ENCODE assay signal across 24 cellular contexts in the genomic region with DNA sequence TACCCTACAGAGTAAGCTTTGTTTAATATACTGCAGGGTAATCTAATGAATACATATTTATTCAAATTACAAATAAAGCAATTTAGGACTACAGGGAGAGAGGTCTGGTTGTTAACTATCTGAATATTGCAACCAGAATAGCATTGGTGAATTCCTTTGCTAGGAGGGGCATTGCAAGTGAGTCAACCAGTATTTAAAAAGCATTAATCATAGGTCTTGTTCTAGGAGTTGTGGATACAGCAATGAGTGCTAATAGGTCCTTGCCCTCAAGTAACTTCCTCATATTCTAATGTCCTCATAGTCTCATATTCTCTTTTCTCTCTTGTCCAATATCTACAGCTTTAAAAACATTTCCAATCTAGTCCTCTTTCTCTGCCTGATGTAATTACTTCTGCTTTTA.
DNase-seq lines count a peak whose midpoint lies in the region; ATAC-seq and TF ChIP-seq lines count a peak whose summit lies in the region.
"Had no signal": no experiment of that assay in that cellular context is flagged by ENCODE, and none has a peak within 500 bp of the region (broad histone marks: within the 10 kb centered on the region; RNA-seq: fewer than 3 reads in every experiment).

No MANE protein-coding gene starts in this region.

- ATAC-seq in IMR-90 (ENCODE audit: low read depth) (peak; percentile 42), GM18873 (IDR thresholded peaks at IDR 0.05; ENCODE audit: low FRiP score, unreplicated experiment) (no peak)
- ATAC-seq: left lung; stimulated activated naive B cell treated with anti-CD40 and anti-IgM and Interleukin-4, amounts not matched to agents 10 μg/mL and 1 μg/mL and 100 μg/mL, for 72 hours had no signal

- intact Hi-C loops in IMR-90 (cut with micrococcal nuclease): no loop called here

- no peaks in the 10 kb centered on the region for H4K20me1 ChIP-seq in IMR-90 (ENCODE audit: insufficient read depth, low read length)

- peaks cover 2% of the 10 kb centered on the region; the same call in 1 of the 2 replicates for H3K4me1 ChIP-seq in IMR-90 (ENCODE audit: control insufficient read depth, insufficient read depth, low read length)
- H3K4me1 ChIP-seq in mesenchymal stem cell (ENCODE audit: control insufficient read depth, insufficient read depth, low read depth, low read length): no peaks in the 10 kb centered on the region
- H3K4me1 ChIP-seq in HAP-1: no peaks in the 10 kb centered on the region
- H3K4me1 ChIP-seq: adrenal gland, esophagus muscularis mucosa, left lung had no signal

- no peak overlapping the region for H3K9ac ChIP-seq in IMR-90 (ENCODE audit: low read depth, low read length)
- peak overlapping the region; percentile 58 for H3K9ac ChIP-seq in mesenchymal stem cell (ENCODE audit: low read length)

- H3K9me3 ChIP-seq in IMR-90 (ENCODE audit: control insufficient read depth, insufficient read depth, low read length) (no peaks in the 10 kb centered on the region), mesenchymal stem cell (ENCODE audit: control insufficient read depth, low read length) (peaks cover 10% of the 10 kb centered on the region), HAP-1 (no peaks in the 10 kb centered on the region)
- H3K9me3 ChIP-seq: adrenal gland, esophagus muscularis mucosa, left lung had no signal

- H3K4ac ChIP-seq in IMR-90 (ENCODE audit: low read depth, low read length) (no peak overlapping the region), mesenchymal stem cell (ENCODE audit: low read depth in 1 of 2, low read length in 2 of 2) (no peak overlapping the region)

- H2BK15ac ChIP-seq in IMR-90 (ENCODE audit: low read depth, low read length): no peak overlapping the region
- H2BK15ac ChIP-seq in mesenchymal stem cell (ENCODE audit: low read depth, poor library complexity, severe bottlenecking): no peak overlapping the region

- H2BK12ac ChIP-seq in mesenchymal stem cell (ENCODE audit: low read length in 2 of 2): no peak overlapping the region

- H2AK5ac ChIP-seq in IMR-90 (ENCODE audit: low read depth, low read length) (no peak overlapping the region), mesenchymal stem cell (ENCODE audit: low read length, severe bottlenecking) (no peak overlapping the region)

- no peaks in the 10 kb centered on the region for H3K79me1 ChIP-seq in IMR-90 (ENCODE audit: low read depth in 1 of 2, low read length in 2 of 2)
- no peaks in the 10 kb centered on the region for H3K79me1 ChIP-seq in mesenchymal stem cell (replicated peaks; ENCODE audit: low read length, poor library complexity, severe bottlenecking)

- H2BK5ac ChIP-seq in IMR-90 (ENCODE audit: low read depth, low read length, poor library complexity, severe bottlenecking) (no peak overlapping the region), mesenchymal stem cell (ENCODE audit: low read depth, low read length, poor library complexity, severe bottlenecking) (no peak overlapping the region)

- H2BK120ac ChIP-seq in IMR-90 (ENCODE audit: low read depth, low read length): no peak overlapping the region
- H2BK120ac ChIP-seq in mesenchymal stem cell (ENCODE audit: low read depth, low read length): no peak overlapping the region

- no peak overlapping the region for H2BK20ac ChIP-seq in IMR-90 (ENCODE audit: low read depth, low read length)

- dilution Hi-C loops in IMR-90 (cut with HindIII; ENCODE audit: low sequenced_read_pairs, unreplicated experiment): no loop called here

- no peak for TF ChIP-seq RAD21 in IMR-90 (IDR thresholded peaks at IDR 0.05; ENCODE audit: low read length)

- in situ Hi-C loops in IMR-90 (cut with MboI; ENCODE audit: low sequenced_read_pairs) (no loop called here), HAP-1 (cut with MboI; ENCODE audit: low sequenced_read_pairs) (no loop called here)

- DNase-seq in AG10803 (ENCODE audit: low read depth) (peak; percentile 54), IMR-90 (peak; percentile 9), dedifferentiated amniotic fluid mesenchymal stem cell (ENCODE audit: extremely low spot score) (peak; percentile 34), mesenchymal stem cell (peak; percentile 7), ecto neural progenitor cell (ENCODE audit: low spot score) (no peak), HAP-1 (ENCODE audit: low spot score in 2 of 2) (no peak), NOMO-1 treated with dmso at 0.1 percent for 144 hours (lab: John Stamatoyannopoulos, UW; ENCODE audit: unreplicated experiment) (no peak)
- DNase-seq: activated CD4-positive, alpha-beta T cell treated with anti-CD3 and anti-CD28 coated beads, Interleukin-2, amount 50 U/mL, for 4 hours; activated CD8-positive, alpha-beta memory T cell treated with anti-CD3 and anti-CD28 coated beads, Interleukin-2, amount 50 U/mL, for 48 hours; activated gamma-delta T cell; adrenal gland; CD4-positive, alpha-beta memory T cell; central memory CD4-positive, alpha-beta T cell; DMS153; head of caudate nucleus; left lung; NCI-H1436 treated with DMSO at 0.1 percent for 48 hours; NCI-H2171 treated with DMSO at 0.1 percent for 48 hours; NCI-H69; nephron progenitor cell; stimulated activated CD4-positive, alpha-beta T cell treated with anti-CD3 and anti-CD28 coated beads, Interleukin-1b, Interleukin-23, amount 100 ng/mL, for 48 hours; stimulated activated naive B cell treated with anti-CD40 and anti-IgM and Interleukin-4, amounts not matched to agents 10 μg/mL and 1 μg/mL and 100 μg/mL, for 72 hours had no signal

- H3K27me3 ChIP-seq in IMR-90 (ENCODE audit: control insufficient read depth, insufficient read depth, low read length) (no peaks in the 10 kb centered on the region), mesenchymal stem cell (ENCODE audit: control insufficient read depth in 1 of 2, insufficient read depth in 1 of 2, low read length in 2 of 2) (no peaks in the 10 kb centered on the region), HAP-1 (ENCODE audit: low read depth) (no peaks in the 10 kb centered on the region)
- H3K27me3 ChIP-seq: adrenal gland, esophagus muscularis mucosa, left lung had no signal

- no peak overlapping the region for H3K23ac ChIP-seq in IMR-90 (ENCODE audit: low read depth, low read length)
- no peak overlapping the region for H3K23ac ChIP-seq in mesenchymal stem cell (ENCODE audit: low read length in 2 of 2)

- H2AFZ ChIP-seq in IMR-90 (replicated peaks; ENCODE audit: low read length, poor library complexity) (no peak overlapping the region), mesenchymal stem cell (ENCODE audit: low read depth, low read length) (no peak overlapping the region)

- H3K14ac ChIP-seq in IMR-90 (replicated peaks; ENCODE audit: low read depth, low read length): no peak overlapping the region
- H3K14ac ChIP-seq in mesenchymal stem cell (ENCODE audit: low read length in 2 of 2): no peak overlapping the region

- BruUV-seq in IMR-90 (replicated peaks; lab: Mats Ljungman, UMichigan): no TSS peak

- H3K27ac ChIP-seq in IMR-90 (ENCODE audit: insufficient read depth, low read length): no peak overlapping the region
- H3K27ac ChIP-seq in mesenchymal stem cell (ENCODE audit: low read length, poor library complexity, severe bottlenecking): no peak overlapping the region
- H3K27ac ChIP-seq: adrenal gland, esophagus muscularis mucosa, left lung had no signal

- no peaks in the 10 kb centered on the region for H3K9me1 ChIP-seq in IMR-90 (ENCODE audit: insufficient read depth, low read length)

- CTCF ChIA-PET in IMR-90 (lab: Yijun Ruan, JAX): interaction anchor here (0.6 kb wide), 1 partner anchor 20 kb away, joined by 4 read pairs; no protein-coding TSS in a partner anchor

- TF ChIP-seq CTCF in AG10803 (conservative IDR thresholded peaks at IDR 0.05; ENCODE audit: low read length) (no peak), IMR-90 (conservative IDR thresholded peaks at IDR 0.05; ENCODE audit: low read depth, low read length) (no peak)

- TF ChIP-seq POLR2A in IMR-90 (IDR thresholded peaks at IDR 0.05; ENCODE audit: low read depth, low read length): no peak

- no peak overlapping the region for H3K18ac ChIP-seq in IMR-90 (ENCODE audit: low read depth, low read length)
- H3K18ac ChIP-seq in mesenchymal stem cell (ENCODE audit: low read depth in 1 of 2, low read length in 2 of 2): no peak overlapping the region

- H3K56ac ChIP-seq in IMR-90 (ENCODE audit: extremely low read depth, insufficient read depth, low read length): no peak overlapping the region

- no peak overlapping the region for H2AK9ac ChIP-seq in IMR-90 (replicated peaks; ENCODE audit: low read depth, low read length, poor library complexity)

- POLR2A ChIA-PET in IMR-90 (lab: Charles Lee; ENCODE audit: unreplicated experiment): no interaction called here

- H4K5ac ChIP-seq in IMR-90 (ENCODE audit: low read depth, low read length): no peak overlapping the region

- H3K4me3 ChIP-seq in AG10803 (ENCODE audit: low read length) (no peak overlapping the region), IMR-90 (ENCODE audit: insufficient read depth, low read depth, low read length) (no peak overlapping the region), mesenchymal stem cell (ENCODE audit: insufficient read depth in 1 of 2, low read depth in 1 of 2, low read length in 2 of 2) (no peak overlapping the region), HAP-1 (no peak overlapping the region)
- H3K4me3 ChIP-seq: adrenal gland, esophagus muscularis mucosa, left lung had no signal

- H4K91ac ChIP-seq in IMR-90 (ENCODE audit: insufficient read depth, low read depth, low read length): no peak overlapping the region
- H4K91ac ChIP-seq in mesenchymal stem cell (ENCODE audit: low read length): no peak overlapping the region

- H4K8ac ChIP-seq in IMR-90 (ENCODE audit: low read depth in 2 of 2, low read length in 2 of 2): no peak overlapping the region
- H4K8ac ChIP-seq in mesenchymal stem cell (ENCODE audit: low read length): no peak overlapping the region

- no peak overlapping the region for H3K4me2 ChIP-seq in IMR-90 (ENCODE audit: low read depth, low read length)
- H3K4me2 ChIP-seq in mesenchymal stem cell (ENCODE audit: low read length, poor library complexity, severe bottlenecking): no peak overlapping the region

- no peaks in the 10 kb centered on the region for H3K36me3 ChIP-seq in IMR-90 (ENCODE audit: control insufficient read depth, insufficient read depth, low read length)
- no peaks in the 10 kb centered on the region for H3K36me3 ChIP-seq in mesenchymal stem cell (ENCODE audit: control insufficient read depth in 1 of 2, insufficient read depth in 2 of 2, low read depth in 1 of 2, low read length in 2 of 2)
- H3K36me3 ChIP-seq in HAP-1 (replicated peaks): no peaks in the 10 kb centered on the region
- H3K36me3 ChIP-seq: adrenal gland, esophagus muscularis mucosa, left lung had no signal

TF ChIP-seq in IMR-90, 13 proteins besides CTCF, POLR2A, EP300 and RAD21 (continues in another document):
- TF ChIP-seq ELK1 (IDR thresholded peaks at IDR 0.05; ENCODE audit: borderline replicate concordance, low read depth, low read length): no peak

Comparison
In these comparisons a context has a peak if more than half of its experiments do, and no peak if none do; other contexts are left out.
1. DNase-seq: peak in AG10803 (single experiment), IMR-90 (single experiment), dedifferentiated amniotic fluid mesenchymal stem cell (single experiment) and mesenchymal stem cell (single experiment); none in ecto neural progenitor cell (single experiment), HAP-1 (0 of 2) and NOMO-1 treated with dmso at 0.1 percent for 144 hours (single experiment).